Comparison of ENCODE assay signal across 1 cellular context in genomic region chr20:32610897-32611218, GRCh38.
TF ChIP-seq lines count a peak whose summit lies in the region.

No MANE protein-coding gene starts in this region.

TF ChIP-seq in K562, 482 proteins besides CTCF, POLR2A, EP300 and RAD21:
- TF ChIP-seq ZNF408 (CRISPR knock-in tag; IDR thresholded peaks at IDR 0.05; ENCODE audit: low read depth) (no peak), CBFA2T2 (conservative IDR thresholded peaks at IDR 0.05) (no peak), POLR2G (IDR thresholded peaks at IDR 0.05; ENCODE audit: low read depth, low read length) (peak; percentile 69), ZNF41 (CRISPR knock-in tag; conservative IDR thresholded peaks at IDR 0.05) (no peak), RBFOX2 (IDR thresholded peaks at IDR 0.05; ENCODE audit: low read depth, low read length) (peak; percentile 55; the same call in 1 of the 2 replicates)
